ENCODE assay signal across 8 cellular contexts in the genomic region with DNA sequence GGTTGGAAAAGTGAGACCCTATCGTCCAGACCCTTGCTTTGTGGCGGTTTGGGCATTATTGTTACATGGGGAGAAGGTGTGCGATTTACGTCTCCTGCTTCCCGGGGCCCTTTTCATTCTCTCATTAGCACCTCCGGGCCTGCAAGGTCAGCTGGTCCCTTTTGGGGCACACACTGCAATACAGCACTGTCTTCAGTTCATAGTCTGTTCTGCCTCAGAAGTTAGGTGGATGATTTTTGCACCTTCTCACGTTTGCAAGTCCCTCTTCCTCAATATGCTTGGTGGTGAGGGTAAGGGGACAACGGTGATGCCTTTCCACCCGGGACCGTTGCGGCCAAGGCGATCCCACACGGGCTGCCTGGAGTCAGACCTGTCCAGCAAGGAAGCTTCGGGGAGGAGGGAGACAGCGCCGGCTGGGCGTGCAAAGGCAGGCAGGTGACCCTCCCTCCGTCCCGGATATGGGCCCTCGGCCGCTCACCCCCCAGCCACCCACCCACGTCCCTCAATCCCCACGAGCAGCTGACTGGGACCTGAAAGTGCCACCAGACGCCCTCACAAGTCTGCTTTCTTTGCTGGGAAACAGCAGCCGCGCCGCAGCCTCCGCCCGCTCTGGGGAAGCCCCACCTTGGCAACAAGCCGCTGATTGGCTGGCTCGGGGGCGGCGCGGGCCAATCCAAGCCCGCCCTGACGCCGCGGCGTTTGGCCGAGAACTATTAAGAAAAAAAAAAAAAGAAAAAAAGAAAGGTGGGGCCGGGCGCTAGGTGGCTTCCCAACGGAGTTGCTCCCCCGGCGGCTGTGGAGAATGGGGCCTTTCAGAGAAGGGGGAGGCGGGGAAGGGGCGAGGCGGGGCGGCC. TPM values are rescaled to one million over a fixed set of nuclear protein-coding genes. Genes with fewer than 3 reads are reported as not detected.
DNase-seq lines count a peak whose midpoint lies in the region; ATAC-seq and TF ChIP-seq lines count a peak whose summit lies in the region.

No MANE protein-coding gene starts in this region.

- peak; percentile 72 to 75 for ATAC-seq in naive thymus-derived CD8-positive, alpha-beta T cell

- H3K79me2 ChIP-seq in GM23248 (ENCODE audit: insufficient read depth) (no peaks in the 10 kb centered on the region), Karpas-422 (ENCODE audit: low read length) (no peaks in the 10 kb centered on the region), fibroblast of lung (ENCODE audit: control insufficient read depth, insufficient read depth, low read length) (no peaks in the 10 kb centered on the region)

- peak; percentile 91 for DNase-seq in DMS79 treated with DMSO at 0.1 percent for 48 hours (lab: John Stamatoyannopoulos, UW)
- peak; percentile 94 for DNase-seq in GM23248
- peak; percentile 98 for DNase-seq in Karpas-422
- peak; percentile 87 for DNase-seq in RKO (ENCODE audit: low spot score)
- peak; percentile 88 to 93 for DNase-seq in activated T-helper 1 cell treated with anti-CD3 and anti-CD28 coated beads, Interleukin-2, amount 50 U/mL, for 16 hours (ENCODE audit: low read depth in 1 of 2, low spot score in 1 of 2)
- DNase-seq in fibroblast of lung (ENCODE audit: low read depth in 2 of 2) = peak; percentile 80 to 83
- DNase-seq in naive thymus-derived CD8-positive, alpha-beta T cell = peak; percentile 91 to 96 (median 94)
- DNase-seq in stimulated activated naive CD4-positive, alpha-beta T cell (lab: John Stamatoyannopoulos, UW) = peak; percentile 88 to 94 (median 92)

- H3K4me1 ChIP-seq in GM23248 (ENCODE audit: insufficient read depth) (no peaks in the 10 kb centered on the region), Karpas-422 (ENCODE audit: low read length) (peaks cover 77% of the 10 kb centered on the region), fibroblast of lung (ENCODE audit: control insufficient read depth, extremely low read depth, insufficient read depth, low read length) (peaks cover 2% of the 10 kb centered on the region)

- H2AFZ ChIP-seq in GM23248 (peak overlapping the region; percentile 77), Karpas-422 (ENCODE audit: low read length) (no peak overlapping the region), fibroblast of lung (ENCODE audit: low read length) (peak overlapping the region; percentile 78)

- H3K4me2 ChIP-seq in GM23248 (ENCODE audit: unreplicated experiment) (peak overlapping the region; percentile 67), Karpas-422 (ENCODE audit: low read depth, low read length, poor library complexity, severe bottlenecking) (peak overlapping the region; percentile 98), fibroblast of lung (ENCODE audit: extremely low read depth, insufficient read depth, low read length) (peak overlapping the region; percentile 30)

- no peaks in the 10 kb centered on the region for H3K9me3 Mint-ChIP-seq in naive thymus-derived CD8-positive, alpha-beta T cell

- H3K4me1 Mint-ChIP-seq in naive thymus-derived CD8-positive, alpha-beta T cell = peaks cover 32 to 65% (median 62%) of the 10 kb centered on the region in 4 donors

- peaks cover 53% of the 10 kb centered on the region for H3K27me3 ChIP-seq in GM23248 (replicated peaks; ENCODE audit: insufficient read depth)
- no peaks in the 10 kb centered on the region for H3K27me3 ChIP-seq in Karpas-422 (ENCODE audit: low read length)
- peaks cover 40% of the 10 kb centered on the region for H3K27me3 ChIP-seq in fibroblast of lung (ENCODE audit: control insufficient read depth, insufficient read depth, low read length)

- POLR2A ChIA-PET in naive thymus-derived CD8-positive, alpha-beta T cell (lab: Charles Lee) = interaction anchor here (0.7 to 14.4 kb wide), 9 partner anchors 10 to 836 kb away, joined by 3 to 1045 read pairs (median 8); a partner anchor contains a TSS

- H3K9me3 ChIP-seq in GM23248 (ENCODE audit: low read depth) (no peaks in the 10 kb centered on the region), Karpas-422 (ENCODE audit: low read length) (no peaks in the 10 kb centered on the region), fibroblast of lung (ENCODE audit: control insufficient read depth, insufficient read depth, low read depth, low read length) (no peaks in the 10 kb centered on the region)

- H3K9me2 ChIP-seq in GM23248 (ENCODE audit: insufficient read depth) (no peaks in the 10 kb centered on the region), Karpas-422 (replicated peaks; ENCODE audit: insufficient read depth, low read length) (no peaks in the 10 kb centered on the region)

- peak overlapping the region; percentile 77 to 94 (median 86) for H3K4me3 Mint-ChIP-seq in naive thymus-derived CD8-positive, alpha-beta T cell

- no peaks in the 10 kb centered on the region for H3F3A ChIP-seq in GM23248 (ENCODE audit: insufficient read depth)

- H3K4me3 ChIP-seq in GM23248 (peak overlapping the region; percentile 69), Karpas-422 (ENCODE audit: low read length) (peak overlapping the region; percentile 72), fibroblast of lung (replicated peaks in 1 of 4; ENCODE audit: control extremely low read depth in 1 of 4, insufficient read depth in 1 of 4, low read depth in 3 of 4, low read length in 4 of 4) (peak overlapping the region; percentile 43 to 58 (median 48))

- TF ChIP-seq CTCF in fibroblast of lung (conservative IDR thresholded peaks at IDR 0.05 in 1 of 2, IDR thresholded peaks at IDR 0.05 in 1 of 2; ENCODE audit: low read depth in 1 of 2, low read length in 2 of 2) = no peak

- 11% methylated on average over 41 to 49 of the region's 49 CpGs for WGBS in GM23248 (ENCODE audit: low coverage in 1 of 2, low lambda C conversion rate in 2 of 2, missing lambda C conversion rate in 2 of 2), 2 experiments

- H3K36me3 ChIP-seq in GM23248 (ENCODE audit: low read depth) = no peaks in the 10 kb centered on the region
- H3K36me3 ChIP-seq in Karpas-422 (ENCODE audit: insufficient read depth, low read length) = no peaks in the 10 kb centered on the region
- H3K36me3 ChIP-seq in fibroblast of lung (ENCODE audit: control insufficient read depth, insufficient read depth, low read length) = no peaks in the 10 kb centered on the region

- H3K27ac ChIP-seq in GM23248 = no peak overlapping the region
- peak overlapping the region; percentile 100 for H3K27ac ChIP-seq in Karpas-422 (ENCODE audit: low read length)
- H3K27ac ChIP-seq in fibroblast of lung (ENCODE audit: insufficient read depth, low read length) = no peak overlapping the region

- H3K27me3 Mint-ChIP-seq in naive thymus-derived CD8-positive, alpha-beta T cell = no peaks in the 10 kb centered on the region

- in situ Hi-C loops in GM23248 (cut with MboI) = no loop called here

- H4K20me1 ChIP-seq in GM23248 (ENCODE audit: insufficient read depth) = no peaks in the 10 kb centered on the region
- H4K20me1 ChIP-seq in Karpas-422 (ENCODE audit: insufficient read depth, low read depth, low read length) = no peaks in the 10 kb centered on the region
- H4K20me1 ChIP-seq in fibroblast of lung (ENCODE audit: control insufficient read depth, extremely low read depth, insufficient read depth, low read length) = no peaks in the 10 kb centered on the region

- H3K9ac ChIP-seq in GM23248 (peak overlapping the region; percentile 40; the same call in 1 of the 2 replicates), Karpas-422 (ENCODE audit: low read length) (peak overlapping the region; percentile 95), fibroblast of lung (ENCODE audit: insufficient read depth, low read length) (no peak overlapping the region)

- H3K27ac Mint-ChIP-seq in naive thymus-derived CD8-positive, alpha-beta T cell = peak overlapping the region; percentile 96 to 100 (median 98)

- no peaks in the 10 kb centered on the region for H3K36me3 Mint-ChIP-seq in naive thymus-derived CD8-positive, alpha-beta T cell

RNA-seq across cellular contexts. Expression of a gene that starts 21.7 kb away (rescaled TPM):
- 5.0 and 7.8 TPM in 2 replicates for total RNA-seq in GM23248 (2014; rRNA removed; shearing (Covaris generic))
- 7.5 and 7.9 TPM in 2 replicates for polyA plus RNA-seq in GM23248 (2016; fragmentation: Nextera tagmentation; extraction: Ambion mirVana)
- 245 and 258 TPM in 2 replicates for total RNA-seq in Karpas-422 (2014; rRNA removed; shearing (Covaris generic); ENCODE audit: low replicate concordance)
- 20.3 and 26.3 TPM in 2 replicates for total RNA-seq in fibroblast of lung
- 9.8 and 12.2 TPM in 2 replicates for polyA plus RNA-seq in fibroblast of lung
- 6.7 and 9.3 TPM in 2 replicates for polyA plus RNA-seq in fibroblast of lung (2012)
- 4.1 and 9.1 TPM in 2 replicates for polyA minus RNA-seq in fibroblast of lung (ENCODE audit: low replicate concordance)
- total RNA-seq in naive thymus-derived CD8-positive, alpha-beta T cell = 100 to 1,000 TPM; 186 to 191 TPM
- 100 to 1,000 TPM in 2 of 3 donors, 10 to 100 TPM in 1; 91.8 to 179 (median 122) TPM for polyA plus RNA-seq in naive thymus-derived CD8-positive, alpha-beta T cell

RNA-seq across cellular contexts. Expression of a gene that starts 23.9 kb away (rescaled TPM):
- total RNA-seq in GM23248 (2014; rRNA removed; shearing (Covaris generic)) = 12.1 and 14.6 TPM in 2 replicates
- 11.2 and 11.4 TPM in 2 replicates for polyA plus RNA-seq in GM23248 (2016; fragmentation: Nextera tagmentation; extraction: Ambion mirVana)
- total RNA-seq in Karpas-422 (2014; rRNA removed; shearing (Covaris generic); ENCODE audit: low replicate concordance) = 2.2 and 3.6 TPM in 2 replicates
- total RNA-seq in fibroblast of lung = 3.3 and 15.4 TPM in 2 replicates
- 2.9 and 9.0 TPM in 2 replicates for polyA plus RNA-seq in fibroblast of lung
- polyA plus RNA-seq in fibroblast of lung (2012) = 2.1 and 7.2 TPM in 2 replicates
- 2.3 and 4.2 TPM in 2 replicates for polyA minus RNA-seq in fibroblast of lung (ENCODE audit: low replicate concordance)
- not detected for total RNA-seq in naive thymus-derived CD8-positive, alpha-beta T cell
- polyA plus RNA-seq in naive thymus-derived CD8-positive, alpha-beta T cell = not detected

Comparison
In these comparisons a context has a peak if more than half of its experiments do, and no peak if none do; other contexts are left out.
1. H3K4me2 ChIP-seq: peak in every context shown above with its lines; median percentile 98 in Karpas-422; 67 in GM23248; 30 in fibroblast of lung.